8 cellular contexts compared by ENCODE assay signal in genomic region chr22:37607010-37607911, GRCh38. TPM values are rescaled to one million over a fixed set of nuclear protein-coding genes. Genes with fewer than 3 reads are reported as not detected.
DNase-seq lines count a peak whose midpoint lies in the region; ATAC-seq and TF ChIP-seq lines count a peak whose summit lies in the region.

No MANE protein-coding gene starts in this region.

- no peaks in the 10 kb centered on the region for H3F3A ChIP-seq in OCI-LY1 (ENCODE audit: insufficient read depth, low read length)

- H3K27ac ChIP-seq in DND-41 (ENCODE audit: low read length) (no peak overlapping the region), HUES6 (ENCODE audit: low read depth, low read length) (no peak overlapping the region), OCI-LY1 (ENCODE audit: low read depth, low read length, poor library complexity, severe bottlenecking) (peak overlapping the region; percentile 92)

- H3K4me3 ChIP-seq in DND-41 (ENCODE audit: low read depth in 1 of 2, low read length in 2 of 2) (no peak overlapping the region), HUES6 (ENCODE audit: low read depth, low read length) (peak overlapping the region; percentile 75), OCI-LY1 (ENCODE audit: low read depth, low read length, poor library complexity, severe bottlenecking) (peak overlapping the region; percentile 93), mononuclear cell (ENCODE audit: low read length) (peak overlapping the region; percentile 33)

- H3K36me3 ChIP-seq in DND-41 (ENCODE audit: insufficient read depth, low read length) (peaks cover 6% of the 10 kb centered on the region; the same call in 1 of the 2 replicates), HUES6 (ENCODE audit: control insufficient read depth, insufficient read depth, low read length) (no peaks in the 10 kb centered on the region), OCI-LY1 (ENCODE audit: insufficient read depth, low read length) (peaks cover 8% of the 10 kb centered on the region; the same call in 1 of the 2 replicates)

- H3K4me2 ChIP-seq in DND-41 (ENCODE audit: insufficient read depth, low read length) (peak overlapping the region; percentile 94; the same call in 1 of the 2 replicates), OCI-LY1 (ENCODE audit: low read length) (peak overlapping the region; percentile 90)

- H3K9ac ChIP-seq in DND-41 (ENCODE audit: low read depth, low read length) (no peak overlapping the region), HUES6 (ENCODE audit: low read length) (peak overlapping the region; percentile 29), OCI-LY1 (ENCODE audit: low read length) (peak overlapping the region; percentile 51)

- no peaks in the 10 kb centered on the region for H3K27me3 ChIP-seq in DND-41 (ENCODE audit: insufficient read depth, low read length, poor library complexity)
- no peaks in the 10 kb centered on the region for H3K27me3 ChIP-seq in HUES6 (ENCODE audit: control insufficient read depth, insufficient read depth, low read length)
- no peaks in the 10 kb centered on the region for H3K27me3 ChIP-seq in OCI-LY1 (ENCODE audit: insufficient read depth, low read length)
- no peaks in the 10 kb centered on the region for H3K27me3 ChIP-seq in mononuclear cell (ENCODE audit: insufficient read depth, low read length)

- H3K9me3 ChIP-seq in DND-41 (ENCODE audit: insufficient read depth, low read length, severe bottlenecking), result no peaks in the 10 kb centered on the region
- H3K9me3 ChIP-seq in HUES6 (ENCODE audit: control insufficient read depth, insufficient read depth, low read depth, low read length), result no peaks in the 10 kb centered on the region
- H3K9me3 ChIP-seq in OCI-LY1 (ENCODE audit: low read length), result no peaks in the 10 kb centered on the region
- H3K9me3 ChIP-seq in mononuclear cell (ENCODE audit: low read depth, low read length), result no peaks in the 10 kb centered on the region

- H3K4me1 ChIP-seq in DND-41 (ENCODE audit: insufficient read depth, low read length) (peaks cover 55% of the 10 kb centered on the region), HUES6 (ENCODE audit: control insufficient read depth, insufficient read depth, low read length) (peaks cover 8% of the 10 kb centered on the region), OCI-LY1 (ENCODE audit: insufficient read depth, low read length, severe bottlenecking) (peaks cover 31% of the 10 kb centered on the region), mononuclear cell (ENCODE audit: insufficient read depth, low read length) (peaks cover 59% of the 10 kb centered on the region)

- TF ChIP-seq CTCF in DND-41 (IDR thresholded peaks at IDR 0.05; ENCODE audit: borderline replicate concordance, extremely low read depth, low read length, poor library complexity, severe bottlenecking) (peak; percentile 95), OCI-LY1 (IDR thresholded peaks at IDR 0.05; ENCODE audit: low read length) (peak; percentile 98)

- ATAC-seq in DND-41 (ENCODE audit: insufficient read depth, low read depth), result no peak
- no peak for ATAC-seq in GM19324 (IDR thresholded peaks at IDR 0.05; ENCODE audit: low FRiP score, unreplicated experiment)

- no peak overlapping the region for H2AFZ ChIP-seq in DND-41 (ENCODE audit: low read depth, low read length)
- H2AFZ ChIP-seq in OCI-LY1 (ENCODE audit: low read length), result no peak overlapping the region

- H3K9me2 ChIP-seq in OCI-LY1 (ENCODE audit: low read depth, low read length), result no peaks in the 10 kb centered on the region

- DNase-seq in DND-41, result peak; percentile 78
- DNase-seq in activated T-cell treated with anti-CD3 and anti-CD28 coated beads for 24 hours (ENCODE audit: low read depth), result peak; percentile 86
- peak; percentile 75 to 88 for DNase-seq in erythroblast (lab: John Stamatoyannopoulos, UW)
- DNase-seq in stimulated activated CD8-positive, alpha-beta memory T cell treated with anti-CD3 and anti-CD28 coated beads, Interleukin-2, amount 100 ng/mL, for 48 hours (ENCODE audit: low read depth in 2 of 2), result peak; percentile 88

- TF ChIP-seq POLR2A in erythroblast (IDR thresholded peaks at IDR 0.05; ENCODE audit: low read length), result no peak

- H4K20me1 ChIP-seq in DND-41 (ENCODE audit: insufficient read depth, low read length) (peaks cover 20% of the 10 kb centered on the region; the same call in 1 of the 2 replicates), OCI-LY1 (ENCODE audit: insufficient read depth, low read length) (no peaks in the 10 kb centered on the region)

- H3K79me2 ChIP-seq in DND-41 (ENCODE audit: insufficient read depth, low read length) (peaks cover 31% of the 10 kb centered on the region), OCI-LY1 (ENCODE audit: insufficient read depth, low read length) (peaks cover 15% of the 10 kb centered on the region)

RNA-seq across cellular contexts. Expression of gene GGA1, which starts 1.4 kb away (rescaled TPM):
- total RNA-seq in mononuclear cell, result 60.8 TPM

RNA-seq across cellular contexts. Expression of gene LGALS2, which starts 27.4 kb away (rescaled TPM):
- total RNA-seq in mononuclear cell, result 75.2 TPM

RNA-seq across cellular contexts. Expression of gene SH3BP1, which starts 32.2 kb away (rescaled TPM):
- total RNA-seq in mononuclear cell, result 64.0 TPM

RNA-seq across cellular contexts. Expression of gene CDC42EP1, which starts 47.0 kb away (rescaled TPM):
- total RNA-seq in mononuclear cell, result 0.42 TPM

RNA-seq across cellular contexts. Expression of gene PDXP, which starts 51.3 kb away (rescaled TPM):
- 2.7 TPM for total RNA-seq in mononuclear cell

Comparison
In these comparisons a context has a peak if more than half of its experiments do, and no peak if none do; other contexts are left out.
1. H3K4me3 ChIP-seq: peak in HUES6 (single experiment), OCI-LY1 (single experiment) and mononuclear cell (single experiment); none in DND-41 (0 of 2).
2. Peak in every context shown above with its lines, with median percentiles within 50 percentile points of each other: DNase-seq.